21 cellular contexts compared by ENCODE assay signal in the genomic region with DNA sequence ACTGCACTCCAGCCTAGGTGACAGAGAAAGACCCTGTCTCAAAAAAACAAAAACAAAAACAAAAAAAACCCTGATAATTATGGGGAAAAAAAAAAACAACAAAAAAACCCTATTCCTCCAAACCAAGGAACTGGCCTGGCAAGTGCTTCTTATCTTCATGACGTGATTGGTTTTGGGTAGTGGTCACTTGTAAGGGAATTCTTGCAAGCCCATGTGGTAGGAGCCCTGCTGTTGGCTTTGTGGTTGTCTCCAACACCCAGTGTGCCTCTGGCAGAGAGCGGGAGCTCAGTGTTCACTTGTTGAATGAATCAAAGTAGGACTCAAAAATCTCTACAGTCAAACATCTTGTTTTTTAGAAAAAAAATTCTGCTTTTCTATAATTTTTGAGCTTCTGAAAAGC.
"Had no signal": no experiment of that assay in that cellular context is flagged by ENCODE, and none has a peak within 500 bp of the region (broad histone marks: within the 10 kb centered on the region; RNA-seq: fewer than 3 reads in every experiment).

No MANE protein-coding gene starts in this region.

- H3K27me3 Mint-ChIP-seq: stimulated activated naive B cell treated with anti-CD40 and anti-IgM and Interleukin-4, amounts not matched to agents 10 μg/mL and 1 μg/mL and 100 μg/mL, for 72 hours had no signal

- H3K27me3 ChIP-seq: ascending aorta, cardiac muscle cell, heart left ventricle, right lobe of liver, spleen, tibial nerve, vagina had no signal

- ATAC-seq: heart left ventricle; left lobe of liver; psoas muscle; right lobe of liver; stimulated activated naive B cell treated with anti-CD40 and anti-IgM and Interleukin-4, amounts not matched to agents 10 μg/mL and 1 μg/mL and 100 μg/mL, for 72 hours had no signal

- DNase-seq: activated CD4-positive, alpha-beta T cell treated with anti-CD3 and anti-CD28 coated beads for 48 hours; activated CD8-positive, alpha-beta memory T cell treated with anti-CD3 and anti-CD28 coated beads, Interleukin-2, amount 50 U/mL, for 48 hours; activated gamma-delta T cell treated with Interleukin-2 at 50 U/mL for 16 hours; foreskin melanocyte; heart left ventricle; islet precursor cell; occipital lobe; psoas muscle; right lobe of liver; spleen; stimulated activated CD4-positive, alpha-beta T cell treated with anti-CD3 and anti-CD28 coated beads, Interleukin-1b, Interleukin-23, amount 100 ng/mL, for 48 hours; stimulated activated naive B cell treated with anti-CD40 and anti-IgM and Interleukin-4, amounts not matched to agents 10 μg/mL and 1 μg/mL and 100 μg/mL, for 72 hours had no signal

- H3K4me3 Mint-ChIP-seq: nephron; stimulated activated naive B cell treated with anti-CD40 and anti-IgM and Interleukin-4, amounts not matched to agents 10 μg/mL and 1 μg/mL and 100 μg/mL, for 72 hours had no signal

- H3K4me3 ChIP-seq: ascending aorta, cardiac muscle cell, heart left ventricle, psoas muscle, right lobe of liver, spleen, tibial nerve, vagina had no signal

- FAIRE-seq: colon, endothelial cell of umbilical vein had no signal

- H3K9me3 Mint-ChIP-seq: nephron; stimulated activated naive B cell treated with anti-CD40 and anti-IgM and Interleukin-4, amounts not matched to agents 10 μg/mL and 1 μg/mL and 100 μg/mL, for 72 hours had no signal

- H3K27ac ChIP-seq: ascending aorta, cardiac muscle cell, heart left ventricle, psoas muscle, spleen, tibial nerve, vagina, VCaP had no signal

- H3K27ac Mint-ChIP-seq: stimulated activated naive B cell treated with anti-CD40 and anti-IgM and Interleukin-4, amounts not matched to agents 10 μg/mL and 1 μg/mL and 100 μg/mL, for 72 hours had no signal

- H3K9me3 ChIP-seq: ascending aorta, heart left ventricle, psoas muscle, right lobe of liver, spleen, tibial nerve, vagina had no signal
